1 cellular context compared by ENCODE assay signal in genomic region chr1:52920791-52921291, GRCh38.
TF ChIP-seq lines count a peak whose summit lies in the region.

No MANE protein-coding gene starts in this region.

TF ChIP-seq in HepG2, 621 proteins besides CTCF, POLR2A, EP300 and RAD21 (continued from another document and continues in another):
- TF ChIP-seq ZNF276 (CRISPR knock-in tag; IDR thresholded peaks at IDR 0.05; ENCODE audit: low read depth) (no peak), PREB (CRISPR knock-in tag; IDR thresholded peaks at IDR 0.05) (no peak), DBP (CRISPR knock-in tag; IDR thresholded peaks at IDR 0.05; ENCODE audit: not compliant biosample characterization) (no peak), THAP11 (CRISPR knock-in tag; IDR thresholded peaks at IDR 0.05) (peak; percentile 13; the same call in 1 of the 2 replicates), ZBTB20 (CRISPR knock-in tag; IDR thresholded peaks at IDR 0.05; ENCODE audit: borderline replicate concordance, low read depth) (no peak), ZNF569 (CRISPR knock-in tag; IDR thresholded peaks at IDR 0.05; ENCODE audit: borderline replicate concordance) (0 out of 2 replicates have a peak, but pooled peaks have one; percentile 15), PAWR (CRISPR knock-in tag; IDR thresholded peaks at IDR 0.05; ENCODE audit: borderline replicate concordance) (no peak), ZBTB37 (CRISPR knock-in tag; IDR thresholded peaks at IDR 0.05) (no peak), PRDM10 (CRISPR knock-in tag; IDR thresholded peaks at IDR 0.05; ENCODE audit: low read depth) (no peak), SATB2 (CRISPR knock-in tag; IDR thresholded peaks at IDR 0.05) (no peak), SP1 (IDR thresholded peaks at IDR 0.05) (no peak), SP1 (CRISPR knock-in tag; IDR thresholded peaks at IDR 0.05) (no peak), IKZF5 (CRISPR knock-in tag; IDR thresholded peaks at IDR 0.05) (no peak), ZMAT3 (CRISPR knock-in tag; conservative IDR thresholded peaks at IDR 0.05) (no peak), ZNF234 (CRISPR knock-in tag; conservative IDR thresholded peaks at IDR 0.05) (no peak), MIXL1 (CRISPR knock-in tag; IDR thresholded peaks at IDR 0.05) (no peak), ZFP91 (CRISPR knock-in tag; IDR thresholded peaks at IDR 0.05; ENCODE audit: borderline replicate concordance) (0 out of 2 replicates have a peak, but pooled peaks have one; percentile 85), TP53 (CRISPR knock-in tag; conservative IDR thresholded peaks at IDR 0.05) (no peak), CCDC6 (CRISPR knock-in tag; IDR thresholded peaks at IDR 0.05) (no peak), SNRNP70 (IDR thresholded peaks at IDR 0.05; ENCODE audit: low read depth, low read length) (no peak), PPARG (CRISPR knock-in tag; conservative IDR thresholded peaks at IDR 0.05) (no peak), RORA (CRISPR knock-in tag; IDR thresholded peaks at IDR 0.05) (no peak), ZNF800 (CRISPR knock-in tag; IDR thresholded peaks at IDR 0.05) (no peak), RAD51 (IDR thresholded peaks at IDR 0.05; ENCODE audit: borderline replicate concordance) (no peak), MATR3 (CRISPR knock-in tag; IDR thresholded peaks at IDR 0.05) (no peak), ZBTB3 (CRISPR knock-in tag; IDR thresholded peaks at IDR 0.05; ENCODE audit: borderline replicate concordance, low read depth) (no peak), FOXK2 (IDR thresholded peaks at IDR 0.05) (0 out of 2 replicates have a peak, but pooled peaks have one; percentile 12), POGK (CRISPR knock-in tag; conservative IDR thresholded peaks at IDR 0.05) (0 out of 2 replicates have a peak, but pooled peaks have one; percentile 16), BRCA1 (CRISPR knock-in tag; IDR thresholded peaks at IDR 0.05) (no peak), TIGD3 (CRISPR knock-in tag; IDR thresholded peaks at IDR 0.05; ENCODE audit: borderline replicate concordance) (no peak), CBX2 (IDR thresholded peaks at IDR 0.05; ENCODE audit: low read depth, low read length) (no peak), CBX2 (CRISPR knock-in tag; IDR thresholded peaks at IDR 0.05; ENCODE audit: low read depth) (no peak), SIX4 (CRISPR knock-in tag; IDR thresholded peaks at IDR 0.05) (no peak), ZNF713 (CRISPR knock-in tag; IDR thresholded peaks at IDR 0.05) (no peak), PCBP2 (optimal IDR thresholded peaks at IDR 0.05; ENCODE audit: low read depth, low read length, poor library complexity, severe bottlenecking) (no peak), IRF9 (CRISPR knock-in tag; IDR thresholded peaks at IDR 0.05; ENCODE audit: borderline replicate concordance) (no peak), CHD2 (IDR thresholded peaks at IDR 0.05; ENCODE audit: low read depth, low read length) (no peak), DRAP1 (CRISPR knock-in tag; IDR thresholded peaks at IDR 0.05) (no peak), ZGPAT (CRISPR knock-in tag; IDR thresholded peaks at IDR 0.05) (no peak), ELF1 (CRISPR knock-in tag; IDR thresholded peaks at IDR 0.05) (no peak), AKAP8 (CRISPR knock-in tag; IDR thresholded peaks at IDR 0.05) (no peak), NCOA5 (CRISPR knock-in tag; IDR thresholded peaks at IDR 0.05) (no peak), KLF15 (CRISPR knock-in tag; IDR thresholded peaks at IDR 0.05; ENCODE audit: borderline replicate concordance) (no peak)
